Comparison of ENCODE assay signal across 19 cellular contexts in genomic region chr14:81005540-81006228, GRCh38. TPM values are rescaled to one million over a fixed set of nuclear protein-coding genes. Genes with fewer than 3 reads are reported as not detected.
A peak's percentile ranks its signal among the peaks of the same experiment; 100 is the strongest.
DNase-seq lines count a peak whose midpoint lies in the region; ATAC-seq and TF ChIP-seq lines count a peak whose summit lies in the region.
"Had no signal": no experiment of that assay in that cellular context is flagged by ENCODE, and none has a peak within 500 bp of the region (broad histone marks: within the 10 kb centered on the region; RNA-seq: fewer than 3 reads in every experiment).

No MANE protein-coding gene starts in this region.

- H2AFZ ChIP-seq in mesenchymal stem cell (ENCODE audit: low read depth, low read length): no peak overlapping the region
- H2AFZ ChIP-seq: GM23248 had no signal

- ATAC-seq in left ventricle myocardium superior: peak; percentile 56
- no peak for ATAC-seq in right cardiac atrium
- no peak for ATAC-seq in GM18858 (IDR thresholded peaks at IDR 0.05; ENCODE audit: unreplicated experiment)
- ATAC-seq: A549 had no signal

- H3K18ac ChIP-seq in mesenchymal stem cell (ENCODE audit: low read depth in 1 of 2, low read length in 2 of 2): no peak overlapping the region

- H3K4me1 ChIP-seq in right cardiac atrium (ENCODE audit: control insufficient read depth, insufficient read depth, low read length): no peaks in the 10 kb centered on the region
- no peaks in the 10 kb centered on the region for H3K4me1 ChIP-seq in mesenchymal stem cell (ENCODE audit: control insufficient read depth, insufficient read depth, low read depth, low read length)
- H3K4me1 ChIP-seq: A549, Caco-2, HAP-1 had no signal

- 58% methylated on average over 8 of the region's 8 CpGs for WGBS in right cardiac atrium
- WGBS in mesenchymal stem cell: 93% methylated on average over 7 of the region's 8 CpGs

- no peak overlapping the region for H3K4me3 ChIP-seq in right cardiac atrium (ENCODE audit: low read length)
- H3K4me3 ChIP-seq in mesenchymal stem cell (ENCODE audit: insufficient read depth in 1 of 2, low read depth in 1 of 2, low read length in 2 of 2): no peak overlapping the region
- H3K4me3 ChIP-seq: A549, GM23248, HAP-1 had no signal

- H3K27me3 ChIP-seq in right cardiac atrium (ENCODE audit: control insufficient read depth, insufficient read depth) (no peaks in the 10 kb centered on the region), mesenchymal stem cell (ENCODE audit: control insufficient read depth in 1 of 2, insufficient read depth in 1 of 2, low read length in 2 of 2) (no peaks in the 10 kb centered on the region)

- intact Hi-C loops in left ventricle myocardium superior (cut with micrococcal nuclease): no loop called here
- intact Hi-C loops in right cardiac atrium (cut with DNase I): no loop called here

- no peak overlapping the region for H4K91ac ChIP-seq in mesenchymal stem cell (ENCODE audit: low read length)

- H3K4me2 ChIP-seq in mesenchymal stem cell (ENCODE audit: low read length, poor library complexity, severe bottlenecking): no peak overlapping the region
- H3K4me2 ChIP-seq: A549 had no signal

- no peak overlapping the region for H2AK5ac ChIP-seq in mesenchymal stem cell (ENCODE audit: low read length, severe bottlenecking)

- H3K36me3 ChIP-seq in mesenchymal stem cell (ENCODE audit: control insufficient read depth in 1 of 2, insufficient read depth in 2 of 2, low read depth in 1 of 2, low read length in 2 of 2): no peaks in the 10 kb centered on the region
- H3K36me3 ChIP-seq: HAP-1 had no signal

- no peak overlapping the region for H3K23ac ChIP-seq in mesenchymal stem cell (ENCODE audit: low read length in 2 of 2)

- DNase-seq in NCI-H82 (lab: John Stamatoyannopoulos, UW) (peak; percentile 17), NCI-H82 treated with DMSO at 0.1 percent for 48 hours (lab: John Stamatoyannopoulos, UW; ENCODE audit: unreplicated experiment) (no peak), left ventricle myocardium superior (no peak), right cardiac atrium (no peak), erythroblast (lab: John Stamatoyannopoulos, UW) (peak; percentile 39 to 51), mesenchymal stem cell (no peak)
- no peak for DNase-seq in NK-92 treated with Interleukin-12 subunit alpha and Interleukin-12 subunit beta, amount 100 ng/mL, for 24 hours (lab: John Stamatoyannopoulos, UW)
- DNase-seq: AML-193; Caco-2; CD4-positive, alpha-beta T cell; GM23248 had no signal

- H3K9ac ChIP-seq in mesenchymal stem cell (ENCODE audit: low read length): no peak overlapping the region
- H3K9ac ChIP-seq: GM23248 had no signal

- no peak overlapping the region for H4K8ac ChIP-seq in mesenchymal stem cell (ENCODE audit: low read length)

- peak overlapping the region; percentile 73 for H2BK5ac ChIP-seq in mesenchymal stem cell (ENCODE audit: low read depth, low read length, poor library complexity, severe bottlenecking)

- no peaks in the 10 kb centered on the region for H3K79me1 ChIP-seq in mesenchymal stem cell (replicated peaks; ENCODE audit: low read length, poor library complexity, severe bottlenecking)

- TF ChIP-seq POLR2A in erythroblast (IDR thresholded peaks at IDR 0.05; ENCODE audit: low read length): no peak

- H2BK12ac ChIP-seq in mesenchymal stem cell (ENCODE audit: low read length in 2 of 2): no peak overlapping the region

- no peak overlapping the region for H3K27ac ChIP-seq in right cardiac atrium (ENCODE audit: low read length)
- no peak overlapping the region for H3K27ac ChIP-seq in mesenchymal stem cell (ENCODE audit: low read length, poor library complexity, severe bottlenecking)
- H3K27ac ChIP-seq: 22Rv1, A549, C4-2B, GM23248 had no signal

- H2BK120ac ChIP-seq in mesenchymal stem cell (ENCODE audit: low read depth, low read length): no peak overlapping the region

- no peak overlapping the region for H2BK15ac ChIP-seq in mesenchymal stem cell (ENCODE audit: low read depth, poor library complexity, severe bottlenecking)

- H3K14ac ChIP-seq in mesenchymal stem cell (ENCODE audit: low read length in 2 of 2): no peak overlapping the region

- H3K9me3 ChIP-seq in right cardiac atrium (ENCODE audit: control insufficient read depth, low read length) (no peaks in the 10 kb centered on the region), mesenchymal stem cell (ENCODE audit: control insufficient read depth, low read length) (no peaks in the 10 kb centered on the region)
- H3K9me3 ChIP-seq: A549, Caco-2, HAP-1 had no signal

- no peak overlapping the region for H3K4ac ChIP-seq in mesenchymal stem cell (ENCODE audit: low read depth in 1 of 2, low read length in 2 of 2)

RNA-seq across cellular contexts. Expression of gene TSHR, which starts 50.3 kb away (rescaled TPM):
- total RNA-seq in left ventricle myocardium superior (not detected), right cardiac atrium (not detected)
- polyA plus RNA-seq in right cardiac atrium: 0.07 TPM
- not detected for polyA plus RNA-seq in mesenchymal stem cell (2013, experiment 1 of 2)
- not detected for polyA plus RNA-seq in mesenchymal stem cell (2013, experiment 2 of 2)
- total RNA-seq: Caco-2; CD4-positive, alpha-beta T cell; GM23248; H4; HT-29 had no signal
- polyA plus RNA-seq: A549, BJ, GM23248 had no signal

Comparison
In these comparisons a context has a peak if more than half of its experiments do, and no peak if none do; other contexts are left out.
1. DNase-seq: peak in NCI-H82 (single experiment) and erythroblast (2 of 2); none in NCI-H82 treated with DMSO at 0.1 percent for 48 hours (single experiment), left ventricle myocardium superior (single experiment), right cardiac atrium (0 of 3), mesenchymal stem cell (single experiment) and NK-92 treated with Interleukin-12 subunit alpha and Interleukin-12 subunit beta, amount 100 ng/mL, for 24 hours (single experiment).